Comparison of ENCODE assay signal across 8 cellular contexts in the genomic region with DNA sequence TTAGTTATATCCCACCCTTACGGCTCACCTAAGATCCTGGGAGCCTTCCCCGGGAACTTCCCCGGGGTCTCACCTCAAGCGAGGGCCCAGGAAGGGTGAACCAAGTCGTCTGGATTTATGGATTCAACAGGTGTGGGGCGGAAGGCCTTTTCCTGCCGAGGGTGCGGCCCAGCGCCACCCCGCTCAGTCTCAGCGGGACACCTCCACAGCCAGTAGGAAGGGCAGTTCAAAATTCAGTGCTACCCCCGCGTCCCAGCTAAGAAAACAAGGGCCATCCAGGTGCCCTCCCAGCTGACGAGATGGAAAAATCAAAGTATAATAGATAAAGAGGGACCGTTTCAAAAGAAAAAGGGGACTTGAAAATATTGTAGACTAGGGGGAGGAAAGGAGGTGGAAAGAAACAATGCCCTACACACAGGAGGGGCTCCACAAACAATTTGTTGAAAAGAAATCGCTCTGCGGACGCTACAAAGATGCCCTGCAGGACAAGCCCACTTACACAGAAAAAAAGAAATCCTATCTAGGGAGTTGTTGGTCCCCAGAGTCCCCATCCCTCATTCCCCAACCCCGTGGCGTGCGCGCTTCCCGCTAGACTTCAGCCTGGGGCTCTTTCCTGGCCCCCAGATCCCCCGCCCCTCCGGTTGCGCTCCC. TPM values are rescaled to one million over a fixed set of nuclear protein-coding genes. Genes with fewer than 3 reads are reported as not detected.
DNase-seq lines count a peak whose midpoint lies in the region; TF ChIP-seq lines count a peak whose summit lies in the region.

No MANE protein-coding gene starts in this region.

- H3K9me3 ChIP-seq in Loucy (ENCODE audit: insufficient read depth, low read depth, low read length) (no peaks in the 10 kb centered on the region), mucosa of stomach (ENCODE audit: control insufficient read depth, low read length) (no peaks in the 10 kb centered on the region)

- peaks cover 58% of the 10 kb centered on the region for H3K4me1 ChIP-seq in Loucy (ENCODE audit: insufficient read depth, low read length, poor library complexity, severe bottlenecking)
- peaks cover 26% of the 10 kb centered on the region for H3K4me1 ChIP-seq in mucosa of stomach (ENCODE audit: control insufficient read depth, insufficient read depth, low read length)

- POLR2A ChIA-PET in BJ (lab: Charles Lee) = no interaction called here

- peaks cover 63% of the 10 kb centered on the region for H3K79me2 ChIP-seq in Loucy (ENCODE audit: insufficient read depth, low read length)

- no peaks in the 10 kb centered on the region for H3K9me2 ChIP-seq in Loucy (replicated peaks; ENCODE audit: low read depth, low read length)

- H2AFZ ChIP-seq in Loucy (ENCODE audit: low read length) = 0 out of 2 replicates have a peak overlapping the region, but pooled peaks have one; percentile 30

- CTCF ChIA-PET in BJ (lab: Yijun Ruan, JAX) = interaction anchor here (0.9 to 1.9 kb wide), 3 partner anchors 10 to 116 kb away, joined by 3 to 12 read pairs (median 3); no protein-coding TSS in a partner anchor

- H3K27me3 ChIP-seq in BJ (ENCODE audit: control insufficient read depth, insufficient read depth, low read length) (no peaks in the 10 kb centered on the region), Loucy (ENCODE audit: insufficient read depth, low read length, poor library complexity, severe bottlenecking) (no peaks in the 10 kb centered on the region), mucosa of stomach (ENCODE audit: control insufficient read depth, insufficient read depth, low read length) (peaks cover 8% of the 10 kb centered on the region)

- H3K9ac ChIP-seq in Loucy (ENCODE audit: low read depth, low read length, poor library complexity, severe bottlenecking) (peak overlapping the region; percentile 86), mucosa of stomach (ENCODE audit: low read length) (peak overlapping the region; percentile 71)

- H3K36me3 ChIP-seq in BJ (ENCODE audit: control insufficient read depth, insufficient read depth, low read length) = peaks cover 10% of the 10 kb centered on the region
- no peaks in the 10 kb centered on the region; the same call in 1 of the 2 replicates for H3K36me3 ChIP-seq in Loucy (ENCODE audit: insufficient read depth, low read length)
- no peaks in the 10 kb centered on the region for H3K36me3 ChIP-seq in mucosa of stomach (ENCODE audit: control insufficient read depth, insufficient read depth, low read length)

- TF ChIP-seq CTCF in BJ (IDR thresholded peaks at IDR 0.05; ENCODE audit: insufficient read depth, low read depth, low read length) = no peak
- TF ChIP-seq CTCF in Loucy (conservative IDR thresholded peaks at IDR 0.05; ENCODE audit: low read length) = no peak

- peak overlapping the region; percentile 99 for H3K4me2 ChIP-seq in Loucy (ENCODE audit: low read depth, low read length, poor library complexity, severe bottlenecking)

- no peak for DNase-seq in BJ (ENCODE audit: low read depth)
- no peak for DNase-seq in caudate nucleus (lab: John Stamatoyannopoulos, UW)
- no peak for DNase-seq in DMS79 treated with DMSO at 0.1 percent for 48 hours (lab: John Stamatoyannopoulos, UW)
- no peak for DNase-seq in NCI-H187 treated with DMSO at 0.1 percent for 48 hours (lab: John Stamatoyannopoulos, UW)
- no peak for DNase-seq in NCI-H2107 (lab: John Stamatoyannopoulos, UW)
- no peak for DNase-seq in NCI-H2107 treated with DMSO at 0.1 percent for 48 hours (lab: John Stamatoyannopoulos, UW; ENCODE audit: unreplicated experiment)

- H3K4me3 ChIP-seq in BJ (ENCODE audit: low read depth, low read length) (peak overlapping the region; percentile 87), Loucy (ENCODE audit: low read length, poor library complexity, severe bottlenecking) (peak overlapping the region; percentile 87), mucosa of stomach (ENCODE audit: low read length) (peak overlapping the region; percentile 28)

- no peaks in the 10 kb centered on the region for H3F3A ChIP-seq in Loucy (ENCODE audit: low read depth)

- peaks cover 55% of the 10 kb centered on the region for H4K20me1 ChIP-seq in Loucy (ENCODE audit: insufficient read depth, low read length, poor library complexity, severe bottlenecking)

- peak overlapping the region; percentile 93 for H3K27ac ChIP-seq in caudate nucleus (ENCODE audit: low read depth, low read length)

RNA-seq across cellular contexts. Expression of gene SLC2A1, which starts 1.3 kb away (rescaled TPM):
- polyA plus RNA-seq in BJ (2011; rRNA removed) = 100 and 193 TPM in 2 replicates
- polyA minus RNA-seq in BJ (2011; rRNA and poly(A)+ RNA removed) = 92.4 and 93.5 TPM in 2 replicates

Comparison
In these comparisons a context has a peak if more than half of its experiments do, and no peak if none do; other contexts are left out.
1. H3K4me3 ChIP-seq: peak in every context shown above with its lines; median percentile 87 in BJ; 87 in Loucy; 28 in mucosa of stomach.